Comparison of ENCODE assay signal across 1 cellular context in genomic region chr1:95072532-95073419, GRCh38.
TF ChIP-seq lines count a peak whose summit lies in the region.

A gene with protein sequence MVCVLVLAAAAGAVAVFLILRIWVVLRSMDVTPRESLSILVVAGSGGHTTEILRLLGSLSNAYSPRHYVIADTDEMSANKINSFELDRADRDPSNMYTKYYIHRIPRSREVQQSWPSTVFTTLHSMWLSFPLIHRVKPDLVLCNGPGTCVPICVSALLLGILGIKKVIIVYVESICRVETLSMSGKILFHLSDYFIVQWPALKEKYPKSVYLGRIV (minus strand): TSS chr1:95072951. CDS start chr1:95072898, 53 bp downstream.

TF ChIP-seq in K562, 482 proteins besides CTCF, POLR2A, EP300 and RAD21 (continued from another document and continues in another):
- TF ChIP-seq, protein P1, sequence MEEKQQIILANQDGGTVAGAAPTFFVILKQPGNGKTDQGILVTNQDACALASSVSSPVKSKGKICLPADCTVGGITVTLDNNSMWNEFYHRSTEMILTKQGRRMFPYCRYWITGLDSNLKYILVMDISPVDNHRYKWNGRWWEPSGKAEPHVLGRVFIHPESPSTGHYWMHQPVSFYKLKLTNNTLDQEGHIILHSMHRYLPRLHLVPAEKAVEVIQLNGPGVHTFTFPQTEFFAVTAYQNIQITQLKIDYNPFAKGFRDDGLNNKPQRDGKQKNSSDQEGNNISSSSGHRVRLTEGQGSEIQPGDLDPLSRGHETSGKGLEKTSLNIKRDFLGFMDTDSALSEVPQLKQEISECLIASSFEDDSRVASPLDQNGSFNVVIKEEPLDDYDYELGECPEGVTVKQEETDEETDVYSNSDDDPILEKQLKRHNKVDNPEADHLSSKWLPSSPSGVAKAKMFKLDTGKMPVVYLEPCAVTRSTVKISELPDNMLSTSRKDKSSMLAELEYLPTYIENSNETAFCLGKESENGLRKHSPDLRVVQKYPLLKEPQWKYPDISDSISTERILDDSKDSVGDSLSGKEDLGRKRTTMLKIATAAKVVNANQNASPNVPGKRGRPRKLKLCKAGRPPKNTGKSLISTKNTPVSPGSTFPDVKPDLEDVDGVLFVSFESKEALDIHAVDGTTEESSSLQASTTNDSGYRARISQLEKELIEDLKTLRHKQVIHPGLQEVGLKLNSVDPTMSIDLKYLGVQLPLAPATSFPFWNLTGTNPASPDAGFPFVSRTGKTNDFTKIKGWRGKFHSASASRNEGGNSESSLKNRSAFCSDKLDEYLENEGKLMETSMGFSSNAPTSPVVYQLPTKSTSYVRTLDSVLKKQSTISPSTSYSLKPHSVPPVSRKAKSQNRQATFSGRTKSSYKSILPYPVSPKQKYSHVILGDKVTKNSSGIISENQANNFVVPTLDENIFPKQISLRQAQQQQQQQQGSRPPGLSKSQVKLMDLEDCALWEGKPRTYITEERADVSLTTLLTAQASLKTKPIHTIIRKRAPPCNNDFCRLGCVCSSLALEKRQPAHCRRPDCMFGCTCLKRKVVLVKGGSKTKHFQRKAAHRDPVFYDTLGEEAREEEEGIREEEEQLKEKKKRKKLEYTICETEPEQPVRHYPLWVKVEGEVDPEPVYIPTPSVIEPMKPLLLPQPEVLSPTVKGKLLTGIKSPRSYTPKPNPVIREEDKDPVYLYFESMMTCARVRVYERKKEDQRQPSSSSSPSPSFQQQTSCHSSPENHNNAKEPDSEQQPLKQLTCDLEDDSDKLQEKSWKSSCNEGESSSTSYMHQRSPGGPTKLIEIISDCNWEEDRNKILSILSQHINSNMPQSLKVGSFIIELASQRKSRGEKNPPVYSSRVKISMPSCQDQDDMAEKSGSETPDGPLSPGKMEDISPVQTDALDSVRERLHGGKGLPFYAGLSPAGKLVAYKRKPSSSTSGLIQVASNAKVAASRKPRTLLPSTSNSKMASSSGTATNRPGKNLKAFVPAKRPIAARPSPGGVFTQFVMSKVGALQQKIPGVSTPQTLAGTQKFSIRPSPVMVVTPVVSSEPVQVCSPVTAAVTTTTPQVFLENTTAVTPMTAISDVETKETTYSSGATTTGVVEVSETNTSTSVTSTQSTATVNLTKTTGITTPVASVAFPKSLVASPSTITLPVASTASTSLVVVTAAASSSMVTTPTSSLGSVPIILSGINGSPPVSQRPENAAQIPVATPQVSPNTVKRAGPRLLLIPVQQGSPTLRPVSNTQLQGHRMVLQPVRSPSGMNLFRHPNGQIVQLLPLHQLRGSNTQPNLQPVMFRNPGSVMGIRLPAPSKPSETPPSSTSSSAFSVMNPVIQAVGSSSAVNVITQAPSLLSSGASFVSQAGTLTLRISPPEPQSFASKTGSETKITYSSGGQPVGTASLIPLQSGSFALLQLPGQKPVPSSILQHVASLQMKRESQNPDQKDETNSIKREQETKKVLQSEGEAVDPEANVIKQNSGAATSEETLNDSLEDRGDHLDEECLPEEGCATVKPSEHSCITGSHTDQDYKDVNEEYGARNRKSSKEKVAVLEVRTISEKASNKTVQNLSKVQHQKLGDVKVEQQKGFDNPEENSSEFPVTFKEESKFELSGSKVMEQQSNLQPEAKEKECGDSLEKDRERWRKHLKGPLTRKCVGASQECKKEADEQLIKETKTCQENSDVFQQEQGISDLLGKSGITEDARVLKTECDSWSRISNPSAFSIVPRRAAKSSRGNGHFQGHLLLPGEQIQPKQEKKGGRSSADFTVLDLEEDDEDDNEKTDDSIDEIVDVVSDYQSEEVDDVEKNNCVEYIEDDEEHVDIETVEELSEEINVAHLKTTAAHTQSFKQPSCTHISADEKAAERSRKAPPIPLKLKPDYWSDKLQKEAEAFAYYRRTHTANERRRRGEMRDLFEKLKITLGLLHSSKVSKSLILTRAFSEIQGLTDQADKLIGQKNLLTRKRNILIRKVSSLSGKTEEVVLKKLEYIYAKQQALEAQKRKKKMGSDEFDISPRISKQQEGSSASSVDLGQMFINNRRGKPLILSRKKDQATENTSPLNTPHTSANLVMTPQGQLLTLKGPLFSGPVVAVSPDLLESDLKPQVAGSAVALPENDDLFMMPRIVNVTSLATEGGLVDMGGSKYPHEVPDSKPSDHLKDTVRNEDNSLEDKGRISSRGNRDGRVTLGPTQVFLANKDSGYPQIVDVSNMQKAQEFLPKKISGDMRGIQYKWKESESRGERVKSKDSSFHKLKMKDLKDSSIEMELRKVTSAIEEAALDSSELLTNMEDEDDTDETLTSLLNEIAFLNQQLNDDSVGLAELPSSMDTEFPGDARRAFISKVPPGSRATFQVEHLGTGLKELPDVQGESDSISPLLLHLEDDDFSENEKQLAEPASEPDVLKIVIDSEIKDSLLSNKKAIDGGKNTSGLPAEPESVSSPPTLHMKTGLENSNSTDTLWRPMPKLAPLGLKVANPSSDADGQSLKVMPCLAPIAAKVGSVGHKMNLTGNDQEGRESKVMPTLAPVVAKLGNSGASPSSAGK (IDR thresholded peaks at IDR 0.05): peak; percentile 32
- TF ChIP-seq ZNF124 (CRISPR knock-in tag; IDR thresholded peaks at IDR 0.05) (no peak), DEAF1 (CRISPR knock-in tag; IDR thresholded peaks at IDR 0.05) (no peak), ZEB2 (IDR thresholded peaks at IDR 0.05) (no peak), RBBP5 (IDR thresholded peaks at IDR 0.05; ENCODE audit: borderline replicate concordance, insufficient read depth, low read length, poor library complexity, severe bottlenecking) (peak; percentile 97), CREB3L1 (IDR thresholded peaks at IDR 0.05; ENCODE audit: borderline replicate concordance, low read depth) (peak; percentile 94; the same call in 1 of the 2 replicates), ZNF311 (CRISPR knock-in tag; IDR thresholded peaks at IDR 0.05) (0 out of 2 replicates have a peak, but pooled peaks have one; percentile 28), MCM5 (IDR thresholded peaks at IDR 0.05; ENCODE audit: low read depth) (no peak), PPARD (CRISPR knock-in tag; IDR thresholded peaks at IDR 0.05) (no peak), KAT2B (IDR thresholded peaks at IDR 0.05; ENCODE audit: low read depth, low read length) (no peak), ZNF695 (CRISPR knock-in tag; IDR thresholded peaks at IDR 0.05) (no peak), STAT5B (CRISPR knock-in tag; IDR thresholded peaks at IDR 0.05) (no peak), HIVEP1 (CRISPR knock-in tag; IDR thresholded peaks at IDR 0.05) (no peak), SNRNP70 (optimal IDR thresholded peaks at IDR 0.05; ENCODE audit: low read depth, low read length) (no peak), ZNF668 (CRISPR knock-in tag; IDR thresholded peaks at IDR 0.05) (no peak), ZNF165 (CRISPR knock-in tag; IDR thresholded peaks at IDR 0.05; ENCODE audit: borderline replicate concordance) (no peak), BRF2 (IDR thresholded peaks at IDR 0.05; ENCODE audit: borderline replicate concordance, insufficient read depth, insufficient read length) (no peak), PHF21A (IDR thresholded peaks at IDR 0.05; ENCODE audit: borderline replicate concordance, low read depth) (no peak), SMAD2 (IDR thresholded peaks at IDR 0.05; ENCODE audit: low read depth, low read length) (no peak), NFRKB (IDR thresholded peaks at IDR 0.05; ENCODE audit: low read depth) (no peak), SMARCA4 (IDR thresholded peaks at IDR 0.05) (peak; percentile 22; the same call in 1 of the 2 replicates), HOXB6 (CRISPR knock-in tag; IDR thresholded peaks at IDR 0.05; ENCODE audit: borderline replicate concordance) (no peak), GTF2F1 (IDR thresholded peaks at IDR 0.05; ENCODE audit: low read depth, low read length) (no peak), CEBPZ (IDR thresholded peaks at IDR 0.05; ENCODE audit: borderline replicate concordance, low read depth, low read length) (no peak), KDM2B (CRISPR knock-in tag; IDR thresholded peaks at IDR 0.05) (no peak), ZNF316 (IDR thresholded peaks at IDR 0.05) (no peak), ZNF589 (CRISPR knock-in tag; IDR thresholded peaks at IDR 0.05; ENCODE audit: low read depth) (no peak), HMG20B (CRISPR knock-in tag; IDR thresholded peaks at IDR 0.05) (no peak), NCOA6 (IDR thresholded peaks at IDR 0.05) (peak; percentile 94), NCOA4 (IDR thresholded peaks at IDR 0.05; ENCODE audit: partially characterized antibody) (no peak), ZNF384 (IDR thresholded peaks at IDR 0.05; ENCODE audit: low read depth, low read length) (peak; percentile 60; the same call in 1 of the 2 replicates), GABPB1 (CRISPR knock-in tag; IDR thresholded peaks at IDR 0.05) (peak; percentile 87)
- TF ChIP-seq, protein P2, sequence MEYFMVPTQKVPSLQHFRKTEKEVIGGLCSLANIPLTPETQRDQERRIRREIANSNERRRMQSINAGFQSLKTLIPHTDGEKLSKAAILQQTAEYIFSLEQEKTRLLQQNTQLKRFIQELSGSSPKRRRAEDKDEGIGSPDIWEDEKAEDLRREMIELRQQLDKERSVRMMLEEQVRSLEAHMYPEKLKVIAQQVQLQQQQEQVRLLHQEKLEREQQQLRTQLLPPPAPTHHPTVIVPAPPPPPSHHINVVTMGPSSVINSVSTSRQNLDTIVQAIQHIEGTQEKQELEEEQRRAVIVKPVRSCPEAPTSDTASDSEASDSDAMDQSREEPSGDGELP (CRISPR knock-in tag; IDR thresholded peaks at IDR 0.05; ENCODE audit: borderline replicate concordance): peak; percentile 86
- TF ChIP-seq, protein P3, sequence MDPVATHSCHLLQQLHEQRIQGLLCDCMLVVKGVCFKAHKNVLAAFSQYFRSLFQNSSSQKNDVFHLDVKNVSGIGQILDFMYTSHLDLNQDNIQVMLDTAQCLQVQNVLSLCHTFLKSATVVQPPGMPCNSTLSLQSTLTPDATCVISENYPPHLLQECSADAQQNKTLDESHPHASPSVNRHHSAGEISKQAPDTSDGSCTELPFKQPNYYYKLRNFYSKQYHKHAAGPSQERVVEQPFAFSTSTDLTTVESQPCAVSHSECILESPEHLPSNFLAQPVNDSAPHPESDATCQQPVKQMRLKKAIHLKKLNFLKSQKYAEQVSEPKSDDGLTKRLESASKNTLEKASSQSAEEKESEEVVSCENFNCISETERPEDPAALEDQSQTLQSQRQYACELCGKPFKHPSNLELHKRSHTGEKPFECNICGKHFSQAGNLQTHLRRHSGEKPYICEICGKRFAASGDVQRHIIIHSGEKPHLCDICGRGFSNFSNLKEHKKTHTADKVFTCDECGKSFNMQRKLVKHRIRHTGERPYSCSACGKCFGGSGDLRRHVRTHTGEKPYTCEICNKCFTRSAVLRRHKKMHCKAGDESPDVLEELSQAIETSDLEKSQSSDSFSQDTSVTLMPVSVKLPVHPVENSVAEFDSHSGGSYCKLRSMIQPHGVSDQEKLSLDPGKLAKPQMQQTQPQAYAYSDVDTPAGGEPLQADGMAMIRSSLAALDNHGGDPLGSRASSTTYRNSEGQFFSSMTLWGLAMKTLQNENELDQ (CRISPR knock-in tag; IDR thresholded peaks at IDR 0.05; ENCODE audit: borderline replicate concordance): peak; percentile 80; the same call in 1 of the 2 replicates
- TF ChIP-seq, protein P4, sequence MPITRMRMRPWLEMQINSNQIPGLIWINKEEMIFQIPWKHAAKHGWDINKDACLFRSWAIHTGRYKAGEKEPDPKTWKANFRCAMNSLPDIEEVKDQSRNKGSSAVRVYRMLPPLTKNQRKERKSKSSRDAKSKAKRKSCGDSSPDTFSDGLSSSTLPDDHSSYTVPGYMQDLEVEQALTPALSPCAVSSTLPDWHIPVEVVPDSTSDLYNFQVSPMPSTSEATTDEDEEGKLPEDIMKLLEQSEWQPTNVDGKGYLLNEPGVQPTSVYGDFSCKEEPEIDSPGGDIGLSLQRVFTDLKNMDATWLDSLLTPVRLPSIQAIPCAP (CRISPR knock-in tag; IDR thresholded peaks at IDR 0.05; ENCODE audit: borderline replicate concordance): no peak
